18 cellular contexts compared by ENCODE assay signal in genomic region chr16:68731569-68732067, GRCh38.
"Had no signal": no experiment of that assay in that cellular context is flagged by ENCODE, and none has a peak within 500 bp of the region (broad histone marks: within the 10 kb centered on the region; RNA-seq: fewer than 3 reads in every experiment).

No MANE protein-coding gene starts in this region.

- H3K27ac ChIP-seq: heart left ventricle, left ventricle myocardium inferior, neural progenitor cell, ovary, WERI-Rb-1 had no signal

- H3K4me1 ChIP-seq: heart left ventricle, left ventricle myocardium inferior had no signal

- H3K27ac Mint-ChIP-seq: activated naive CD8-positive, alpha-beta T cell treated with anti-CD3 and anti-CD28 coated beads, Interleukin-2, amount 50 U/mL, for 24 hours; neural progenitor cell; stimulated activated naive B cell treated with anti-CD40 and anti-IgM and Interleukin-4, amounts not matched to agents 10 μg/mL and 1 μg/mL and 100 μg/mL, for 72 hours had no signal

- DNase-seq: activated CD4-positive, alpha-beta T cell treated with anti-CD3 and anti-CD28 coated beads for 4 hours; activated naive CD4-positive, alpha-beta T cell treated with Interleukin-2 at 50 U/mL for 16 hours; activated naive CD8-positive, alpha-beta T cell treated with anti-CD3 and anti-CD28 coated beads, Interleukin-2, amount 50 U/mL, for 24 hours; foreskin melanocyte; heart left ventricle; left ventricle myocardium inferior; stimulated activated naive B cell treated with anti-CD40 and anti-IgM and Interleukin-4, amounts not matched to agents 10 μg/mL and 1 μg/mL and 100 μg/mL, for 72 hours; substantia nigra; T-helper 9 cell had no signal

- H3K4me3 Mint-ChIP-seq: activated naive CD8-positive, alpha-beta T cell treated with anti-CD3 and anti-CD28 coated beads, Interleukin-2, amount 50 U/mL, for 24 hours; neural progenitor cell; stimulated activated naive B cell treated with anti-CD40 and anti-IgM and Interleukin-4, amounts not matched to agents 10 μg/mL and 1 μg/mL and 100 μg/mL, for 72 hours had no signal

- H3K36me3 Mint-ChIP-seq: neural progenitor cell had no signal

- H3K36me3 ChIP-seq: heart left ventricle, left ventricle myocardium inferior, neural progenitor cell, ovary, upper lobe of left lung, WERI-Rb-1 had no signal

- H3K9me3 ChIP-seq: heart left ventricle, left ventricle myocardium inferior, ovary, upper lobe of left lung had no signal

- ATAC-seq: activated naive CD8-positive, alpha-beta T cell treated with anti-CD3 and anti-CD28 coated beads, Interleukin-2, amount 50 U/mL, for 24 hours; heart left ventricle; stimulated activated naive B cell treated with anti-CD40 and anti-IgM and Interleukin-4, amounts not matched to agents 10 μg/mL and 1 μg/mL and 100 μg/mL, for 72 hours had no signal

- H3K27me3 ChIP-seq: ovary had no signal

- H3K4me1 Mint-ChIP-seq: activated naive CD8-positive, alpha-beta T cell treated with anti-CD3 and anti-CD28 coated beads, Interleukin-2, amount 50 U/mL, for 24 hours; neural progenitor cell had no signal

- H3K4me3 ChIP-seq: heart left ventricle, left ventricle myocardium inferior, neural progenitor cell, ovary, skin epidermis, upper lobe of left lung had no signal

- H3K9ac ChIP-seq: neural progenitor cell had no signal

- H3K9me3 Mint-ChIP-seq: activated naive CD8-positive, alpha-beta T cell treated with anti-CD3 and anti-CD28 coated beads, Interleukin-2, amount 50 U/mL, for 24 hours; stimulated activated naive B cell treated with anti-CD40 and anti-IgM and Interleukin-4, amounts not matched to agents 10 μg/mL and 1 μg/mL and 100 μg/mL, for 72 hours had no signal

- H3K4me2 ChIP-seq: neural progenitor cell had no signal

- FAIRE-seq: astrocyte, colon, endothelial cell of umbilical vein, islet of Langerhans had no signal
